In genomic region chr1:77779529-77780281, GRCh38 we compare ENCODE assay signal across 8 cellular contexts. TPM values are rescaled to one million over a fixed set of nuclear protein-coding genes. Genes with fewer than 3 reads are reported as not detected.
DNase-seq lines count a peak whose midpoint lies in the region; ATAC-seq and TF ChIP-seq lines count a peak whose summit lies in the region.

Gene MIGA1 (plus strand): TSS chr1:77779649. CDS start chr1:77783253, 3,604 bp downstream.

- peak within 1 kb of the TSS; percentile 85 to 88 for H3K4me3 ChIP-seq in SK-N-SH (ENCODE audit: low read depth in 2 of 2, low read length in 1 of 2)

- POLR2A ChIA-PET in GM10248 (lab: Yijun Ruan, JAX) (interaction anchor here (0.7 to 1.0 kb wide), 4 partner anchors 10 to 252 kb away, joined by 3 to 7 read pairs (median 5); partner anchors contain the start of genes DNAJB4 and FUBP1), SK-N-SH (lab: Yijun Ruan, JAX) (interaction anchor here (0.6 to 1.5 kb wide), 6 partner anchors 15 to 1165 kb away, joined by 3 to 8 read pairs (median 6); partner anchors contain the start of genes DNAJB4, FUBP1 and ZZZ3)

- H3K9me3 ChIP-seq in SK-N-SH = no peaks in the 10 kb centered on the region

- no peaks in the 10 kb centered on the region for H3F3A ChIP-seq in SK-N-SH (replicated peaks; ENCODE audit: insufficient read depth)

- H3K4me2 ChIP-seq in SK-N-SH = peak within 1 kb of the TSS; percentile 78

- H3K9me2 ChIP-seq in SK-N-SH = no peaks in the 10 kb centered on the region

- H3K9ac ChIP-seq in SK-N-SH = peak within 1 kb of the TSS; percentile 70

- H3K4me1 Mint-ChIP-seq in activated naive CD4-positive, alpha-beta T cell treated with anti-CD3 and anti-CD28 coated beads, Interleukin-2, amount 50 U/mL, for 24 hours = peaks cover 43% of the 10 kb centered on the region

- TF ChIP-seq RAD21 in SK-N-SH (IDR thresholded peaks at IDR 0.05; ENCODE audit: low read length) = no peak

- peak within 1 kb of the TSS; percentile 41 to 71; a peak in 3 of 4 replicates for H3K27ac ChIP-seq in SK-N-SH (ENCODE audit: low read depth in 2 of 2, low read length in 1 of 2)
- peak within 1 kb of the TSS; percentile 64 for H3K27ac ChIP-seq in temporal lobe (ENCODE audit: low read depth, low read length)

- no peaks in the 10 kb centered on the region for H3K27me3 Mint-ChIP-seq in activated naive CD4-positive, alpha-beta T cell treated with anti-CD3 and anti-CD28 coated beads, Interleukin-2, amount 50 U/mL, for 24 hours

- peak; percentile 88 for DNase-seq in GM10248 (ENCODE audit: extremely low spot score)
- DNase-seq in NCI-H1092 (lab: John Stamatoyannopoulos, UW) = peak; percentile 82
- DNase-seq in SK-N-SH = peak; percentile 91
- DNase-seq in glomerular visceral epithelial cell (ENCODE audit: extremely low spot score) = peak; percentile 89
- peak; percentile 42 for DNase-seq in omental fat pad (ENCODE audit: low spot score)

- peaks cover 3 to 14% of the 10 kb centered on the region in 2 experiments; a peak in 3 of 4 replicates for H3K4me1 ChIP-seq in SK-N-SH (ENCODE audit: control insufficient read depth in 1 of 2, insufficient read depth in 2 of 2, low read depth in 1 of 2, low read length in 1 of 2)

- peak within 1 kb of the TSS; percentile 98 for H3K4me3 Mint-ChIP-seq in activated naive CD4-positive, alpha-beta T cell treated with anti-CD3 and anti-CD28 coated beads, Interleukin-2, amount 50 U/mL, for 24 hours

- WGBS in SK-N-SH (ENCODE audit: low lambda C conversion rate) = 1% methylated on average over 28 of the region's 40 CpGs

- peaks cover 4% of the 10 kb centered on the region; the same call in 1 of the 2 replicates for H4K20me1 ChIP-seq in SK-N-SH (ENCODE audit: insufficient read depth)

- peak within 1 kb of the TSS; percentile 92 for H3K27ac Mint-ChIP-seq in activated naive CD4-positive, alpha-beta T cell treated with anti-CD3 and anti-CD28 coated beads, Interleukin-2, amount 50 U/mL, for 24 hours

- peaks cover 56% of the 10 kb centered on the region for H3K79me2 ChIP-seq in SK-N-SH (ENCODE audit: insufficient read depth)

- no peak for TF ChIP-seq CTCF in GM10248 (IDR thresholded peaks at IDR 0.05; ENCODE audit: control extremely low read depth, extremely low read depth, low read depth, missing control alignments)
- TF ChIP-seq CTCF in SK-N-SH (IDR thresholded peaks at IDR 0.05) = no peak
- TF ChIP-seq CTCF in omental fat pad (IDR thresholded peaks at IDR 0.05) = no peak

- CTCF ChIA-PET in GM10248 (lab: Yijun Ruan, JAX) = interaction anchor here (0.8 to 1.8 kb wide), 5 partner anchors 8 to 35 kb away, joined by 3 to 7 read pairs (median 4); no protein-coding TSS in a partner anchor
- CTCF ChIA-PET in SK-N-SH (lab: Yijun Ruan, JAX) = interaction anchor here (1.0 to 1.1 kb wide), 3 partner anchors 28 to 120 kb away, joined by 3 to 6 read pairs (median 3); partner anchors contain the start of gene ZZZ3

- no peaks in the 10 kb centered on the region for H3K27me3 ChIP-seq in SK-N-SH (ENCODE audit: insufficient read depth)

- H2AFZ ChIP-seq in SK-N-SH (ENCODE audit: low read depth) = peak within 1 kb of the TSS; percentile 99

- H3K36me3 Mint-ChIP-seq in activated naive CD4-positive, alpha-beta T cell treated with anti-CD3 and anti-CD28 coated beads, Interleukin-2, amount 50 U/mL, for 24 hours = peaks cover 10% of the 10 kb centered on the region

- ATAC-seq in HG02610 (IDR thresholded peaks at IDR 0.05; ENCODE audit: unreplicated experiment) = peak; percentile 97
- peak; percentile 97 for ATAC-seq in omental fat pad (ENCODE audit: low FRiP score)

- TF ChIP-seq EP300 in SK-N-SH (IDR thresholded peaks at IDR 0.05; ENCODE audit: borderline replicate concordance in 1 of 2, low read depth in 1 of 2, low read length in 1 of 2) = no peak

- no peaks in the 10 kb centered on the region for H3K9me3 Mint-ChIP-seq in activated naive CD4-positive, alpha-beta T cell treated with anti-CD3 and anti-CD28 coated beads, Interleukin-2, amount 50 U/mL, for 24 hours

- peaks cover 16% of the 10 kb centered on the region in 2 experiments for H3K36me3 ChIP-seq in SK-N-SH (replicated peaks in 1 of 2; ENCODE audit: control insufficient read depth in 1 of 2, insufficient read depth in 2 of 2, low read length in 1 of 2)

TF ChIP-seq in SK-N-SH, 30 proteins besides CTCF, POLR2A, EP300 and RAD21:
- TF ChIP-seq MAX (IDR thresholded peaks at IDR 0.05; ENCODE audit: low read depth) (peak; percentile 68), JUND (IDR thresholded peaks at IDR 0.05) (no peak), FOXJ3 (CRISPR knock-in tag; IDR thresholded peaks at IDR 0.05) (no peak), TCF12 (IDR thresholded peaks at IDR 0.05) (0 out of 2 replicates have a peak, but pooled peaks have one; percentile 7), RCOR1 (IDR thresholded peaks at IDR 0.05; ENCODE audit: low read length) (0 out of 2 replicates have a peak, but pooled peaks have one; percentile 17), GABPA (IDR thresholded peaks at IDR 0.05; ENCODE audit: low read depth) (peak; percentile 90), MXI1 (IDR thresholded peaks at IDR 0.05; ENCODE audit: low read depth, low read length) (peak; percentile 76; the same call in 1 of the 2 replicates), SIN3A (IDR thresholded peaks at IDR 0.05; ENCODE audit: borderline replicate concordance, low read depth, low read length) (peak; percentile 95), YY1 (IDR thresholded peaks at IDR 0.05; ENCODE audit: low read depth) (peak; percentile 99), ZBTB33 (IDR thresholded peaks at IDR 0.05; ENCODE audit: borderline replicate concordance, low read depth) (no peak), ELF1 (IDR thresholded peaks at IDR 0.05) (peak; percentile 66), NRF1 (IDR thresholded peaks at IDR 0.05; ENCODE audit: low read depth, low read length) (no peak), CHD2 (IDR thresholded peaks at IDR 0.05; ENCODE audit: low read length, partially characterized antibody) (peak; percentile 94), POLR2AphosphoS5 (IDR thresholded peaks at IDR 0.05; ENCODE audit: low read depth, low read length) (peak; percentile 74)
TF ChIP-seq in SK-N-SH: peak in this region for 10.

RNA-seq across cellular contexts. Expression of gene MIGA1, which starts in this region (rescaled TPM):
- polyA plus RNA-seq in SK-N-SH (2012; rRNA removed) = 2.5 and 4.4 TPM in 2 replicates
- 4.6 and 5.1 TPM in 2 replicates for polyA plus RNA-seq in SK-N-SH (2012; cell fraction: cytosol; rRNA removed)
- 2.2 and 5.2 TPM in 2 replicates for polyA plus RNA-seq in SK-N-SH (2012; cell fraction: nucleus; rRNA removed)
- 10 to 100 TPM; 11.9 to 19.7 (median 14.7) TPM for total RNA-seq in omental fat pad
- total RNA-seq in temporal lobe = 17.9 TPM

Comparison
In these comparisons a context has a peak if more than half of its experiments do, and no peak if none do; other contexts are left out.
1. Peak in every context shown above with its lines: DNase-seq, ATAC-seq, H3K4me3 ChIP-seq and H3K27ac ChIP-seq.